Comparison of ENCODE assay signal across 13 cellular contexts in the genomic region with DNA sequence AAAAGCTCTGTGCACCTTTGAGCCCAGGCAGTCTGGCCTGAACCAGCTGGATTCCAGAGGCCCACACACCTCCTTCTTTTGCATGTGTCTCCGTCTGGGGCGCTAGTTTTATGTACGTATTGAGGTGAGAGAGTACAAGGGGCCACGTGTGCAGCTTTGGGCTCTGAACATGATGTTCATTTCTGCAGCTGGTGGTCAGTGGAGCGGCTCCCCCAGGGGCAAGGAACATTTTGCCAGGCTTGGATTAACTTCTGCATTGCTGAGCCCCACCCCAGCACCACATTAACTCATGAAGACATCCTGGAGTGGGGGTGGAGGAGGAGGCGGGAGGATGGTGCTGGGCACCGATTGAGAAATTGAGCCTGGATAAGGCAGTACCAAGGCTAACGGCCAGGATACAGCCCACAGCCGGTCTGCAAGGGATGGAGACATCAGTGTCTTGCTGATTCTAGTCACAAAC. TPM values are rescaled to one million over a fixed set of nuclear protein-coding genes. Genes with fewer than 3 reads are reported as not detected.
DNase-seq lines count a peak whose midpoint lies in the region; ATAC-seq, FAIRE-seq and TF ChIP-seq lines count a peak whose summit lies in the region.
"Had no signal": no experiment of that assay in that cellular context is flagged by ENCODE, and none has a peak within 500 bp of the region (broad histone marks: within the 10 kb centered on the region; RNA-seq: fewer than 3 reads in every experiment).

No MANE protein-coding gene starts in this region.

- CTCF ChIA-PET in K562 (lab: Yijun Ruan, JAX; ENCODE audit: low intra/inter-chr PET ratio) = interaction anchor here (0.7 to 0.9 kb wide), 2 partner anchors 12 to 15 kb away, joined by 3 read pairs; no protein-coding TSS in a partner anchor

- H3K4me1 ChIP-seq in K562 (replicated peaks in 1 of 2; ENCODE audit: control insufficient read depth in 2 of 2, insufficient read depth in 2 of 2, low read length in 2 of 2) (peaks cover 61% of the 10 kb centered on the region in 2 experiments), stomach (peaks cover 67 to 96% (median 82%) of the 10 kb centered on the region in 4 donors)

- H3K79me2 ChIP-seq in K562 (ENCODE audit: control insufficient read depth, insufficient read depth, low read length) = peaks cover 12% of the 10 kb centered on the region; the same call in 2 of the 3 replicates

- peak overlapping the region in 1 of 2 experiments; percentile 70; a peak in 2 of 4 replicates for H3K9ac ChIP-seq in K562 (ENCODE audit: insufficient read depth in 1 of 2, low read depth in 2 of 2, low read length in 2 of 2)

- no peak for TF ChIP-seq RAD21 in K562 (CRISPR knock-in tag; conservative IDR thresholded peaks at IDR 0.05 in 1 of 2, IDR thresholded peaks at IDR 0.05 in 1 of 2)

- H3K9me3 ChIP-seq in K562 (replicated peaks; ENCODE audit: control insufficient read depth, insufficient read depth, low read depth, low read length) (no peaks in the 10 kb centered on the region), stomach (no peaks in the 10 kb centered on the region)
- H3K9me3 ChIP-seq: ascending aorta had no signal

- no peaks in the 10 kb centered on the region for H3K27me3 ChIP-seq in K562 (ENCODE audit: control insufficient read depth in 2 of 2, insufficient read depth in 2 of 2, low read length in 2 of 2)
- H3K27me3 ChIP-seq in layer of hippocampus (ENCODE audit: control insufficient read depth, insufficient read depth, low read length) = no peaks in the 10 kb centered on the region
- H3K27me3 ChIP-seq in stomach = peaks cover 0 to 31% (median 20%) of the 10 kb centered on the region in 3 donors
- H3K27me3 ChIP-seq: ascending aorta had no signal

- TF ChIP-seq CTCF in K562 (IDR thresholded peaks at IDR 0.05 in 2 of 3, conservative IDR thresholded peaks at IDR 0.05 in 1 of 3; ENCODE audit: insufficient read depth in 2 of 3, low read depth in 1 of 3, low read length in 3 of 3) (no peak), stomach (IDR thresholded peaks at IDR 0.05) (no peak)

- FAIRE-seq in K562 (lab: Jason Lieb, UNC) = no peak
- FAIRE-seq: TTC549 had no signal

- no peak overlapping the region for H2AFZ ChIP-seq in K562 (ENCODE audit: low read depth, low read length)

- intact Hi-C loops in K562 (cut with micrococcal nuclease) = no loop called here
- intact Hi-C loops in stomach (cut with DNase I; ENCODE audit: low total_unique reads) = no loop called here

- TF ChIP-seq EP300 in K562 (IDR thresholded peaks at IDR 0.05; ENCODE audit: low read length) (no peak), stomach (IDR thresholded peaks at IDR 0.05) (peak; percentile 45)

- no peak for ATAC-seq in K562
- no peak for ATAC-seq in HG03521 (IDR thresholded peaks at IDR 0.05; ENCODE audit: unreplicated experiment)
- no peak for ATAC-seq in GM18498 (IDR thresholded peaks at IDR 0.05; ENCODE audit: unreplicated experiment)
- ATAC-seq in HG03342 (IDR thresholded peaks at IDR 0.05; ENCODE audit: unreplicated experiment) = no peak

- no peaks in the 10 kb centered on the region for H4K20me1 ChIP-seq in K562 (replicated peaks; ENCODE audit: control insufficient read depth, insufficient read depth, low read length)

- H3K4me2 ChIP-seq in K562 (ENCODE audit: insufficient read depth, low read length) = peak overlapping the region; percentile 68; the same call in 1 of the 2 replicates

- DNase-seq in NAMALWA (ENCODE audit: low spot score) (peak; percentile 56), K562 (ENCODE audit: extremely low read depth in 1 of 4, low spot score in 3 of 4) (no peak), stomach (no peak)
- DNase-seq in stimulated activated CD8-positive, alpha-beta memory T cell treated with anti-CD3 and anti-CD28 coated beads, Interleukin-4, amount 100 ng/mL, for 48 hours = no peak
- DNase-seq: immature natural killer cell, NCI-H1092 treated with DMSO at 0.1 percent for 48 hours had no signal

- no peak overlapping the region for H3K4me3 ChIP-seq in K562
- no peak overlapping the region for H3K4me3 ChIP-seq in stomach
- H3K4me3 ChIP-seq: ascending aorta had no signal

- BruUV-seq in K562 (replicated peaks; lab: Mats Ljungman, UMichigan) = no TSS peak

- POLR2A ChIA-PET in K562 (lab: Yijun Ruan, JAX) = interaction anchor here (0.6 to 2.8 kb wide), 4 partner anchors 9 to 194 kb away, joined by 3 to 34 read pairs (median 3); a partner anchor contains a TSS

- peaks cover under 1% of the 10 kb centered on the region for H3K9me1 ChIP-seq in K562 (ENCODE audit: control insufficient read depth, insufficient read depth, low read length)

- 62% methylated on average over 9 of the region's 9 CpGs for WGBS in K562 (ENCODE audit: insufficient coverage, low coverage, missing lambda C conversion rate)
- WGBS in stomach, 5 donors = 50 to 69% (median 58%) methylated on average over 5 to 9 of the region's 9 CpGs

- H3K27ac ChIP-seq in K562 (ENCODE audit: extremely low read depth, low read depth, low read length) (no peak overlapping the region; the same call in 2 of the 3 replicates), layer of hippocampus (ENCODE audit: low read depth, low read length) (peak overlapping the region; percentile 83), stomach (peak overlapping the region in 4 of 5 donors; percentile 79 to 93 (median 80))
- H3K27ac ChIP-seq: ascending aorta had no signal

- TF ChIP-seq POLR2A in K562 (conservative IDR thresholded peaks at IDR 0.05) (no peak), stomach (IDR thresholded peaks at IDR 0.05) (no peak)

- H3K36me3 ChIP-seq in K562 (ENCODE audit: control insufficient read depth, insufficient read depth, low read length) = peaks cover 13% of the 10 kb centered on the region; the same call in 1 of the 3 replicates
- no peaks in the 10 kb centered on the region for H3K36me3 ChIP-seq in stomach
- H3K36me3 ChIP-seq: ascending aorta had no signal

- in situ Hi-C loops in K562 (cut with MboI) = no loop called here

RNA-seq across cellular contexts. Expression of a gene that starts 13.8 kb away (rescaled TPM):
- 6.9 and 13.7 TPM in 2 replicates for total RNA-seq in K562 (2011; cell fraction: chromatin; rRNA removed; ENCODE audit: low replicate concordance)
- 8.2 and 9.0 TPM in 2 replicates for total RNA-seq in K562 (2011; cell fraction: nucleolus; rRNA removed)
- total RNA-seq in K562 (2011; cell fraction: nucleoplasm; rRNA removed) = 6.3 and 7.4 TPM in 2 replicates
- total RNA-seq in K562 (2014; rRNA removed) = 3.9 and 5.8 TPM in 2 replicates
- 3.6 TPM in 2 replicates for total RNA-seq in K562 (2014; rRNA removed; fragmentation: Illumina TruSeq; extraction: Trizol)
- 2.8 and 3.6 TPM in 2 replicates for total RNA-seq in K562 (2015; rRNA removed; fragmentation: Illumina TruSeq; extraction: Trizol)
- total RNA-seq in K562 (2021) = 16.9 TPM in 2 replicates
- polyA plus RNA-seq in K562 (2011; rRNA removed) = 3.6 and 5.0 TPM in 2 replicates
- polyA plus RNA-seq in K562 (2011; cell fraction: cytosol; rRNA removed) = 4.5 and 4.7 TPM in 2 replicates
- polyA plus RNA-seq in K562 (2011; cell fraction: nucleus; rRNA removed) = 4.6 and 6.3 TPM in 2 replicates
- 6.9 and 8.6 TPM in 2 replicates for polyA plus RNA-seq in K562 (2012)
- 12.8 and 13.9 TPM in 2 replicates for polyA plus RNA-seq in K562 (2014; fragmentation: Illumina TruSeq; extraction: Trizol)
- polyA plus RNA-seq in K562 (2014; fragmentation: Nextera tagmentation; extraction: Ambion mirVana) = 1 to 10 TPM; 3.4 to 5.8 TPM
- polyA plus RNA-seq in K562 (2014; rRNA removed) = 4.0 and 9.5 TPM in 2 replicates
- 4.0 and 6.0 TPM in 2 replicates for polyA minus RNA-seq in K562 (2011; rRNA and poly(A)+ RNA removed)
- polyA minus RNA-seq in K562 (2011; cell fraction: cytosol; rRNA and poly(A)+ RNA removed) = 7.5 and 9.8 TPM in 2 replicates
- polyA minus RNA-seq in K562 (2011; cell fraction: nucleus; rRNA and poly(A)+ RNA removed) = 4.6 and 4.7 TPM in 2 replicates
- 10 to 100 TPM in 1 of 5 donors, 1 to 10 TPM in 4; 1.4 to 17.4 (median 3.1) TPM for total RNA-seq in stomach
- polyA plus RNA-seq in stomach = 1 to 10 TPM; 1.4 to 7.8 (median 2.6) TPM
- total RNA-seq: ascending aorta had no signal
- polyA plus RNA-seq: immature natural killer cell had no signal

RNA-seq across cellular contexts. Expression of a gene that starts 21.2 kb away (rescaled TPM):
- total RNA-seq in K562 (2011; cell fraction: chromatin; rRNA removed; ENCODE audit: low replicate concordance) = not detected in 2 replicates
- total RNA-seq in K562 (2011; cell fraction: nucleolus; rRNA removed) = not detected in 2 replicates
- not detected in 2 replicates for total RNA-seq in K562 (2011; cell fraction: nucleoplasm; rRNA removed)
- total RNA-seq in K562 (2014; rRNA removed) (not detected in 2 replicates), K562 (2014; rRNA removed; fragmentation: Illumina TruSeq; extraction: Trizol) (not detected in 2 replicates), K562 (2015; rRNA removed; fragmentation: Illumina TruSeq; extraction: Trizol) (not detected in 2 replicates), K562 (2021) (not detected in 2 replicates), stomach (not detected)
- polyA plus RNA-seq in K562 (2011; rRNA removed) (not detected in 2 replicates), K562 (2014; fragmentation: Illumina TruSeq; extraction: Trizol) (not detected in 2 replicates), K562 (2014; fragmentation: Nextera tagmentation; extraction: Ambion mirVana) (not detected), K562 (2014; rRNA removed) (not detected in 2 replicates), stomach (not detected)
- polyA plus RNA-seq in K562 (2011; cell fraction: cytosol; rRNA removed) = not detected in 2 replicates
- not detected in 2 replicates for polyA plus RNA-seq in K562 (2011; cell fraction: nucleus; rRNA removed)
- not detected in 2 replicates for polyA plus RNA-seq in K562 (2012)
- polyA minus RNA-seq in K562 (2011; rRNA and poly(A)+ RNA removed) = not detected in 2 replicates
- not detected in 2 replicates for polyA minus RNA-seq in K562 (2011; cell fraction: cytosol; rRNA and poly(A)+ RNA removed)
- polyA minus RNA-seq in K562 (2011; cell fraction: nucleus; rRNA and poly(A)+ RNA removed) = not detected in 2 replicates
- total RNA-seq: ascending aorta, epithelial cell of proximal tubule had no signal
- polyA plus RNA-seq: immature natural killer cell had no signal

RNA-seq across cellular contexts. Expression of a gene that starts 27.0 kb away (rescaled TPM):
- total RNA-seq in K562 (2011; cell fraction: chromatin; rRNA removed; ENCODE audit: low replicate concordance) = 0.95 TPM in 1 of 2 replicates, not detected in the other
- total RNA-seq in K562 (2011; cell fraction: nucleolus; rRNA removed) = 1.1 and 1.2 TPM in 2 replicates
- 0.88 TPM in 1 of 2 replicates, not detected in the other for total RNA-seq in K562 (2011; cell fraction: nucleoplasm; rRNA removed)
- total RNA-seq in K562 (2014; rRNA removed) (0.18 and 0.82 TPM in 2 replicates), K562 (2014; rRNA removed; fragmentation: Illumina TruSeq; extraction: Trizol) (0.13 and 0.18 TPM in 2 replicates), K562 (2015; rRNA removed; fragmentation: Illumina TruSeq; extraction: Trizol) (0.22 TPM in 1 of 2 replicates, not detected in the other), K562 (2021) (0.47 and 0.65 TPM in 2 replicates), stomach (100 to 1,000 TPM in 1 of 5 donors, 10 to 100 TPM in 4; 11.4 to 169 (median 17.4) TPM)
- polyA plus RNA-seq in K562 (2011; rRNA removed) (0.35 and 0.41 TPM in 2 replicates), K562 (2014; fragmentation: Illumina TruSeq; extraction: Trizol) (0.19 and 0.25 TPM in 2 replicates), K562 (2014; fragmentation: Nextera tagmentation; extraction: Ambion mirVana) (under 1 TPM in 1 of 2 experiments, not detected in 1; 0.07 TPM), K562 (2014; rRNA removed) (0.45 and 0.76 TPM in 2 replicates), stomach (10 to 100 TPM; 12.7 to 30.3 (median 20.6) TPM)
- polyA plus RNA-seq in K562 (2011; cell fraction: cytosol; rRNA removed) = 0.46 and 1.2 TPM in 2 replicates
- 1.4 and 1.5 TPM in 2 replicates for polyA plus RNA-seq in K562 (2011; cell fraction: nucleus; rRNA removed)
- 0.35 and 0.79 TPM in 2 replicates for polyA plus RNA-seq in K562 (2012)
- 0.12 TPM in 1 of 2 replicates, not detected in the other for polyA minus RNA-seq in K562 (2011; rRNA and poly(A)+ RNA removed)
- polyA minus RNA-seq in K562 (2011; cell fraction: cytosol; rRNA and poly(A)+ RNA removed) = not detected in 2 replicates
- polyA minus RNA-seq in K562 (2011; cell fraction: nucleus; rRNA and poly(A)+ RNA removed) = 0.44 and 0.54 TPM in 2 replicates
- polyA plus RNA-seq: immature natural killer cell had no signal

RNA-seq across cellular contexts. Expression of a gene that starts 33.4 kb away (rescaled TPM):
- 18.1 and 52.5 TPM in 2 replicates for total RNA-seq in K562 (2011; cell fraction: chromatin; rRNA removed; ENCODE audit: low replicate concordance)
- 71.2 and 72.0 TPM in 2 replicates for total RNA-seq in K562 (2011; cell fraction: nucleolus; rRNA removed)
- 65.0 and 76.6 TPM in 2 replicates for total RNA-seq in K562 (2011; cell fraction: nucleoplasm; rRNA removed)
- total RNA-seq in K562 (2014; rRNA removed) (7.3 and 10.0 TPM in 2 replicates), K562 (2014; rRNA removed; fragmentation: Illumina TruSeq; extraction: Trizol) (8.7 and 9.3 TPM in 2 replicates), K562 (2015; rRNA removed; fragmentation: Illumina TruSeq; extraction: Trizol) (12.7 and 13.9 TPM in 2 replicates), K562 (2021) (50.0 and 53.6 TPM in 2 replicates), stomach (10 to 100 TPM in 2 of 5 donors, 1 to 10 TPM in 2, not detected in 1; 1.3 to 45.8 (median 11.7) TPM)
- polyA plus RNA-seq in K562 (2011; rRNA removed) (16.3 and 27.7 TPM in 2 replicates), K562 (2014; fragmentation: Illumina TruSeq; extraction: Trizol) (39.5 and 48.8 TPM in 2 replicates), K562 (2014; fragmentation: Nextera tagmentation; extraction: Ambion mirVana) (1 to 10 TPM; 5.3 to 8.4 TPM), K562 (2014; rRNA removed) (25.9 and 26.7 TPM in 2 replicates), stomach (10 to 100 TPM in 2 of 3 donors, 1 to 10 TPM in 1; 7.0 to 14.8 (median 10.3) TPM)
- 48.6 and 60.9 TPM in 2 replicates for polyA plus RNA-seq in K562 (2011; cell fraction: cytosol; rRNA removed)
- polyA plus RNA-seq in K562 (2011; cell fraction: nucleus; rRNA removed) = 20.0 and 26.8 TPM in 2 replicates
- 40.1 and 40.8 TPM in 2 replicates for polyA plus RNA-seq in K562 (2012)
- polyA minus RNA-seq in K562 (2011; rRNA and poly(A)+ RNA removed) = 24.3 and 29.3 TPM in 2 replicates
- 44.8 and 51.4 TPM in 2 replicates for polyA minus RNA-seq in K562 (2011; cell fraction: cytosol; rRNA and poly(A)+ RNA removed)
- polyA minus RNA-seq in K562 (2011; cell fraction: nucleus; rRNA and poly(A)+ RNA removed) = 19.1 and 29.9 TPM in 2 replicates

RNA-seq across cellular contexts. Expression of a gene that starts 50.8 kb away (rescaled TPM):
- 64.2 and 225 TPM in 2 replicates for total RNA-seq in K562 (2011; cell fraction: chromatin; rRNA removed; ENCODE audit: low replicate concordance)
- 163 and 199 TPM in 2 replicates for total RNA-seq in K562 (2011; cell fraction: nucleolus; rRNA removed)
- 109 and 119 TPM in 2 replicates for total RNA-seq in K562 (2011; cell fraction: nucleoplasm; rRNA removed)
- total RNA-seq in K562 (2014; rRNA removed) (79.0 and 79.5 TPM in 2 replicates), K562 (2014; rRNA removed; fragmentation: Illumina TruSeq; extraction: Trizol) (33.1 and 35.6 TPM in 2 replicates), K562 (2015; rRNA removed; fragmentation: Illumina TruSeq; extraction: Trizol) (25.8 and 27.1 TPM in 2 replicates), K562 (2021) (69.1 and 87.0 TPM in 2 replicates), stomach (100 to 1,000 TPM in 3 of 5 donors, 10 to 100 TPM in 2; 49.6 to 379 (median 111) TPM)
- polyA plus RNA-seq in K562 (2011; rRNA removed) (38.0 and 53.6 TPM in 2 replicates), K562 (2014; fragmentation: Illumina TruSeq; extraction: Trizol) (68.2 and 101 TPM in 2 replicates), K562 (2014; fragmentation: Nextera tagmentation; extraction: Ambion mirVana) (10 to 100 TPM; 14.7 to 15.6 TPM), K562 (2014; rRNA removed) (57.5 and 118 TPM in 2 replicates), stomach (10 to 100 TPM in 2 of 3 donors, 1 to 10 TPM in 1; 7.3 to 54.8 (median 16.0) TPM)
- 86.7 and 421 TPM in 2 replicates for polyA plus RNA-seq in K562 (2011; cell fraction: cytosol; rRNA removed)
- 37.8 and 96.0 TPM in 2 replicates for polyA plus RNA-seq in K562 (2011; cell fraction: nucleus; rRNA removed)
- polyA plus RNA-seq in K562 (2012) = 36.5 and 57.4 TPM in 2 replicates
- 17.7 and 42.5 TPM in 2 replicates for polyA minus RNA-seq in K562 (2011; rRNA and poly(A)+ RNA removed)
- 43.6 and 63.5 TPM in 2 replicates for polyA minus RNA-seq in K562 (2011; cell fraction: cytosol; rRNA and poly(A)+ RNA removed)
- polyA minus RNA-seq in K562 (2011; cell fraction: nucleus; rRNA and poly(A)+ RNA removed) = 33.2 and 52.1 TPM in 2 replicates
- polyA plus RNA-seq: immature natural killer cell had no signal

Comparison
In these comparisons a context has a peak if more than half of its experiments do, and no peak if none do; other contexts are left out.
1. RNA of a gene that starts 27.0 kb away (total RNA-seq): 11.4 to 169 TPM in stomach; 0.13 to 1.2 TPM in K562; every median in the first group is over 4 times any median in the second.